In the genomic region with DNA sequence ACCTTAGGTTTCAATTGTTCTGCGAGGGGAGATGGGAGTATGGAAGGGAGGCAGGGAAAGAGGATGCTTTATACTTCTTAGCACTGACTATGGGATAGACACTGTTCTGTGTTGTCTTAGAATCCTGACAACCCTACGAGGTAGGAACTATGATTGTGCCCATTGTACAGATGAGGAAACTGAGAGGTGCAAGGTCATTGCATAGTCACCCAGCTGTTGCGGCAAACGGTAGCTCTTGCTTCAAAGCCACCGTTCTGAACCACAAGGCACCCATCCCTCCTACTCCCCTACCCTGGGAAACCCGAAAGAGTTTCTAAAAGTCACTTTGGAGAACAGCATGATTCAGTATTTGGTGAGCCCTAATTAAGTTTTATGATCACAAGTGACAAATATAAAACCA, we compare ENCODE assay signal across 23 cellular contexts. TPM values are rescaled to one million over a fixed set of nuclear protein-coding genes. Genes with fewer than 3 reads are reported as not detected.
"Had no signal": no experiment of that assay in that cellular context is flagged by ENCODE, and none has a peak within 500 bp of the region (broad histone marks: within the 10 kb centered on the region; RNA-seq: fewer than 3 reads in every experiment).

No MANE protein-coding gene starts in this region.

- H3K9me3 ChIP-seq: prostate gland, right atrium auricular region, sigmoid colon, testis, tibial artery, upper lobe of left lung, uterus had no signal

- FAIRE-seq: frontal cortex had no signal

- H3K4me1 ChIP-seq: prostate gland, right atrium auricular region, sigmoid colon, testis, tibial artery, upper lobe of left lung, uterus had no signal

- H3K27me3 ChIP-seq: dorsolateral prefrontal cortex, right atrium auricular region, sigmoid colon, testis, tibial artery, upper lobe of left lung, uterus had no signal

- ATAC-seq: natural killer cell; stimulated activated effector memory CD8-positive, alpha-beta T cell treated with anti-CD3 and anti-CD28 coated beads, Interleukin-12 subunit alpha, Interleukin-12 subunit beta, amount 100 ng/mL, for 72 hours; stimulated activated naive CD8-positive, alpha-beta T cell treated with anti-CD3 and anti-CD28 coated beads, Interleukin-15, Interleukin-2, amounts not matched to agents 100 U/mL and 50 U/mL, for 24 hours had no signal

- DNase-seq: cortex of kidney; dorsolateral prefrontal cortex; effector CD4-positive, alpha-beta T cell; hypothalamus; immature natural killer cell; islet precursor cell; natural killer cell; sigmoid colon; stimulated activated CD4-positive, alpha-beta T cell treated with anti-CD3 and anti-CD28 coated beads, Interleukin-2, amount 100 ng/mL, for 24 hours; stimulated activated CD4-positive, alpha-beta T cell treated with anti-CD3 and anti-CD28 coated beads, Interleukin-4, amount 100 ng/mL, for 24 hours; stimulated activated naive CD8-positive, alpha-beta T cell treated with anti-CD3 and anti-CD28 coated beads, Interleukin-15, Interleukin-2, amounts not matched to agents 100 U/mL and 50 U/mL, for 24 hours; substantia nigra; testis; tibial artery; upper lobe of left lung; uterus had no signal

- H3K4me1 Mint-ChIP-seq: immature natural killer cell; memory B cell; natural killer cell; neural crest cell; stimulated activated effector memory CD8-positive, alpha-beta T cell treated with anti-CD3 and anti-CD28 coated beads, Interleukin-12 subunit alpha, Interleukin-12 subunit beta, amount 100 ng/mL, for 72 hours had no signal

- H3K27ac Mint-ChIP-seq: immature natural killer cell; memory B cell; natural killer cell; stimulated activated effector memory CD8-positive, alpha-beta T cell treated with anti-CD3 and anti-CD28 coated beads, Interleukin-12 subunit alpha, Interleukin-12 subunit beta, amount 100 ng/mL, for 72 hours had no signal

- H3K27ac ChIP-seq: dorsolateral prefrontal cortex, prostate gland, right atrium auricular region, sigmoid colon, testis, tibial artery, upper lobe of left lung, uterus had no signal

- H3K36me3 Mint-ChIP-seq: immature natural killer cell; memory B cell; natural killer cell; stimulated activated effector memory CD8-positive, alpha-beta T cell treated with anti-CD3 and anti-CD28 coated beads, Interleukin-12 subunit alpha, Interleukin-12 subunit beta, amount 100 ng/mL, for 72 hours had no signal

- H3K4me3 ChIP-seq: dorsolateral prefrontal cortex, lung, prostate gland, right atrium auricular region, sigmoid colon, testis, tibial artery, upper lobe of left lung, uterus had no signal

- H3K9me3 Mint-ChIP-seq: immature natural killer cell; memory B cell; natural killer cell; stimulated activated effector memory CD8-positive, alpha-beta T cell treated with anti-CD3 and anti-CD28 coated beads, Interleukin-12 subunit alpha, Interleukin-12 subunit beta, amount 100 ng/mL, for 72 hours had no signal

- H3K4me3 Mint-ChIP-seq: immature natural killer cell; memory B cell; natural killer cell; neural crest cell; stimulated activated effector memory CD8-positive, alpha-beta T cell treated with anti-CD3 and anti-CD28 coated beads, Interleukin-12 subunit alpha, Interleukin-12 subunit beta, amount 100 ng/mL, for 72 hours had no signal

- H3K36me3 ChIP-seq: prostate gland, uterus had no signal

RNA-seq across cellular contexts. Expression of a gene that starts 7.5 kb away (rescaled TPM):
- polyA plus RNA-seq: immature natural killer cell had no signal
